26 cellular contexts compared by ENCODE assay signal in genomic region chr14:104472536-104473243, GRCh38.
A peak's percentile ranks its signal among the peaks of the same experiment; 100 is the strongest.
DNase-seq lines count a peak whose midpoint lies in the region; ATAC-seq, FAIRE-seq and TF ChIP-seq lines count a peak whose summit lies in the region.
"Had no signal": no experiment of that assay in that cellular context is flagged by ENCODE, and none has a peak within 500 bp of the region (broad histone marks: within the 10 kb centered on the region; RNA-seq: fewer than 3 reads in every experiment).

No MANE protein-coding gene starts in this region.

- H3K27ac ChIP-seq in H1 (ENCODE audit: low read depth, low read length) (no peak overlapping the region), neuronal stem cell (replicated peaks; ENCODE audit: low read length) (no peak overlapping the region)
- H3K27ac ChIP-seq: BLaER1 had no signal

- no peaks in the 10 kb centered on the region for H3K36me3 Mint-ChIP-seq in activated CD8-positive, alpha-beta T cell treated with anti-CD3 and anti-CD28 coated beads for 36 hours (ENCODE audit: low read depth)
- H3K36me3 Mint-ChIP-seq: CD14-positive monocyte; CD4-positive, alpha-beta memory T cell; CD4-positive, CD25-positive, alpha-beta regulatory T cell; CD8-positive, alpha-beta memory T cell had no signal

- WGBS in H1 (ENCODE audit: extremely low coverage in 1 of 2, insufficient coverage in 1 of 2, insufficient read length in 1 of 2, insufficient replicate concordance in 2 of 2, low coverage in 1 of 2, low lambda C conversion rate in 2 of 2, missing lambda C conversion rate in 1 of 2), 2 experiments, result 91% methylated on average over 26 of the region's 29 CpGs; no CpG with 5 or more reads in 1 of the 2 experiments
- no CpG with 5 or more reads among the region's 29 CpGs for WGBS in neuronal stem cell (ENCODE audit: extremely low coverage in 2 of 2, insufficient read length in 2 of 2, insufficient replicate concordance in 1 of 2), 2 donors

- no peaks in the 10 kb centered on the region for H3K27me3 Mint-ChIP-seq in activated CD8-positive, alpha-beta T cell treated with anti-CD3 and anti-CD28 coated beads for 36 hours
- H3K27me3 Mint-ChIP-seq: CD4-positive, CD25-positive, alpha-beta regulatory T cell had no signal

- H3K9me3 ChIP-seq in H1 (ENCODE audit: insufficient read depth in 2 of 2, low read depth in 1 of 2, low read length in 1 of 2), result no peaks in the 10 kb centered on the region
- H3K9me3 ChIP-seq in neuronal stem cell (replicated peaks in 1 of 2; ENCODE audit: control insufficient read depth in 2 of 2, insufficient read depth in 1 of 2, low read depth in 1 of 2, low read length in 2 of 2), result peaks cover 0 to 6% of the 10 kb centered on the region in 2 donors
- H3K9me3 ChIP-seq: BE2C, BLaER1 had no signal

- CTCF ChIA-PET in H1 (lab: Charles Lee; ENCODE audit: partially characterized antibody), result interaction anchor here (0.6 to 4.1 kb wide), 24 partner anchors 9 to 359 kb away, joined by 3 to 20 read pairs (median 4); no protein-coding TSS in a partner anchor
- CTCF ChIA-PET in activated CD8-positive, alpha-beta T cell treated with anti-CD3 and anti-CD28 coated beads for 36 hours (lab: Charles Lee), result no interaction called here

- H3K18ac ChIP-seq in H1 (ENCODE audit: extremely low read depth, low read length) (no peak overlapping the region), neuronal stem cell (ENCODE audit: low read length) (peak overlapping the region; percentile 61)

- no peak overlapping the region for H2BK15ac ChIP-seq in H1 (ENCODE audit: low read length)
- peak overlapping the region; percentile 62 for H2BK15ac ChIP-seq in neuronal stem cell (ENCODE audit: low read length)

- no peaks in the 10 kb centered on the region for H3K36me3 ChIP-seq in H1 (ENCODE audit: control insufficient read depth in 2 of 4, insufficient read depth in 4 of 4, low read length in 3 of 4)
- H3K36me3 ChIP-seq in neuronal stem cell (replicated peaks in 1 of 2; ENCODE audit: control insufficient read depth in 2 of 2, insufficient read depth in 2 of 2, low read length in 2 of 2), result peaks cover 0 to 2% of the 10 kb centered on the region in 2 donors
- H3K36me3 ChIP-seq: BE2C, BLaER1 had no signal

- no peak for ATAC-seq in activated CD8-positive, alpha-beta T cell treated with anti-CD3 and anti-CD28 coated beads for 36 hours

- no peaks in the 10 kb centered on the region; a peak in 1 of 7 replicates for H3K27me3 ChIP-seq in H1 (replicated peaks in 1 of 4; ENCODE audit: control insufficient read depth in 3 of 4, extremely low read depth in 1 of 4, insufficient read depth in 3 of 4, low read length in 3 of 4)
- H3K27me3 ChIP-seq in neuronal stem cell (ENCODE audit: control insufficient read depth in 3 of 3, insufficient read depth in 3 of 3, low read depth in 1 of 3, low read length in 3 of 3), result peaks cover 0 to 25% (median 6%) of the 10 kb centered on the region in 3 experiments
- H3K27me3 ChIP-seq: BE2C, BLaER1 had no signal

- POLR2A ChIA-PET in H1 (lab: Charles Lee; ENCODE audit: partially characterized antibody), result no interaction called here
- POLR2A ChIA-PET in activated CD8-positive, alpha-beta T cell treated with anti-CD3 and anti-CD28 coated beads for 36 hours (lab: Charles Lee), result no interaction called here

- no peaks in the 10 kb centered on the region for H3K4me1 Mint-ChIP-seq in activated CD8-positive, alpha-beta T cell treated with anti-CD3 and anti-CD28 coated beads for 36 hours (ENCODE audit: low read depth)
- H3K4me1 Mint-ChIP-seq: CD14-positive monocyte; CD4-positive, alpha-beta memory T cell; CD8-positive, alpha-beta memory T cell had no signal

- no peak overlapping the region for H2AFZ ChIP-seq in H1 (ENCODE audit: low read length)
- H2AFZ ChIP-seq in neuronal stem cell (ENCODE audit: low read length), result no peak overlapping the region

- peaks cover 0 to 8% of the 10 kb centered on the region in 2 experiments for H4K20me1 ChIP-seq in H1 (replicated peaks in 1 of 2; ENCODE audit: control insufficient read depth in 1 of 2, insufficient read depth in 2 of 2, low read length in 2 of 2)
- H4K20me1 ChIP-seq: BLaER1 had no signal

- no peak for TF ChIP-seq POLR2A in H1 (IDR thresholded peaks at IDR 0.05; ENCODE audit: control extremely low read depth in 1 of 2, low read depth in 2 of 2, low read length in 2 of 2)

- H3K4me1 ChIP-seq in H1 (replicated peaks in 1 of 4; ENCODE audit: control insufficient read depth in 3 of 4, insufficient read depth in 4 of 4, low read length in 3 of 4), result no peaks in the 10 kb centered on the region; a peak in 2 of 7 replicates
- peaks cover 0 to 2% of the 10 kb centered on the region in 2 donors for H3K4me1 ChIP-seq in neuronal stem cell (ENCODE audit: control insufficient read depth in 2 of 2, insufficient read depth in 1 of 2, low read depth in 1 of 2, low read length in 2 of 2)

- intact Hi-C loops in posterior vena cava (cut with DNase I), result no loop called here
- intact Hi-C loops in activated CD8-positive, alpha-beta T cell treated with anti-CD3 and anti-CD28 coated beads for 36 hours (cut with micrococcal nuclease), result no loop called here

- DNase-seq in H1 (ENCODE audit: low read depth in 1 of 2, low spot score in 2 of 2), result no peak
- DNase-seq in neuronal stem cell (ENCODE audit: low spot score), result no peak
- DNase-seq in posterior vena cava (ENCODE audit: low spot score), result peak; percentile 76
- DNase-seq in GDM1 (lab: John Stamatoyannopoulos, UW), result no peak
- no peak for DNase-seq in activated CD8-positive, alpha-beta T cell treated with anti-CD3 and anti-CD28 coated beads for 36 hours
- DNase-seq in kidney glomerular epithelial cell (lab: John Stamatoyannopoulos, UW), result no peak
- DNase-seq: 8988T; ACHN; BE2C; C1 segment of cervical spinal cord; CD4-positive, alpha-beta memory T cell; CD4-positive, CD25-positive, alpha-beta regulatory T cell; CD8-positive, alpha-beta memory T cell; COR-L47; DMS 273 treated with DMSO at 0.1 percent for 48 hours; DMS153; DMS53; DMS79; DND-41; EL; GF-D8 had no signal

- H3K4ac ChIP-seq in H1 (replicated peaks; ENCODE audit: insufficient read length, low read depth, low read length) (no peak overlapping the region), neuronal stem cell (ENCODE audit: low read length) (no peak overlapping the region)

- H3K9ac ChIP-seq in H1 (replicated peaks in 1 of 4; ENCODE audit: extremely low read depth in 1 of 4, low read depth in 3 of 4, low read length in 3 of 4), result no peak overlapping the region
- peak overlapping the region; percentile 13 for H3K9ac ChIP-seq in neuronal stem cell (ENCODE audit: low read depth, low read length, poor library complexity)
- H3K9ac ChIP-seq: BLaER1 had no signal

- no peak for TF ChIP-seq EP300 in H1 (IDR thresholded peaks at IDR 0.05; ENCODE audit: borderline replicate concordance in 1 of 2, low read depth in 2 of 2, low read length in 2 of 2)

- no peaks in the 10 kb centered on the region for H3K9me3 Mint-ChIP-seq in activated CD8-positive, alpha-beta T cell treated with anti-CD3 and anti-CD28 coated beads for 36 hours
- H3K9me3 Mint-ChIP-seq: CD8-positive, alpha-beta memory T cell had no signal

- H2BK12ac ChIP-seq in H1 (ENCODE audit: low read depth, low read length) (no peak overlapping the region), neuronal stem cell (ENCODE audit: low read length) (no peak overlapping the region)

- H3K4me3 ChIP-seq in H1 (ENCODE audit: extremely low read depth in 1 of 4, insufficient read depth in 2 of 4, low read depth in 3 of 4, low read length in 4 of 4) (no peak overlapping the region), neuronal stem cell (ENCODE audit: low read length in 2 of 2) (peak overlapping the region in 1 of 2 donors; percentile 1)
- H3K4me3 ChIP-seq: BLaER1 had no signal

- FAIRE-seq in H1 (lab: Jason Lieb, UNC), result no peak
- FAIRE-seq: A204.1, GM12891, GM19239 had no signal

- H4K91ac ChIP-seq in H1 (replicated peaks; ENCODE audit: insufficient read length, low read length) (peak overlapping the region; percentile 40), neuronal stem cell (ENCODE audit: low read depth, low read length, poor library complexity) (no peak overlapping the region)

- H2BK120ac ChIP-seq in H1 (replicated peaks; ENCODE audit: low read depth, low read length), result no peak overlapping the region
- peak overlapping the region; percentile 2 for H2BK120ac ChIP-seq in neuronal stem cell (ENCODE audit: low read depth, low read length)

- no peak for TF ChIP-seq CTCF in H1 (IDR thresholded peaks at IDR 0.05; ENCODE audit: control extremely low read depth in 1 of 3, insufficient read depth in 1 of 3, low read depth in 1 of 3, low read length in 3 of 3)
- no peak for TF ChIP-seq CTCF in activated CD8-positive, alpha-beta T cell treated with anti-CD3 and anti-CD28 coated beads for 36 hours (IDR thresholded peaks at IDR 0.05)

- no peak overlapping the region for H2BK5ac ChIP-seq in H1 (ENCODE audit: low read depth, low read length)
- no peak overlapping the region for H2BK5ac ChIP-seq in neuronal stem cell (ENCODE audit: low read length)

- no peak overlapping the region for H3K23ac ChIP-seq in H1 (ENCODE audit: insufficient read length)
- no peak overlapping the region for H3K23ac ChIP-seq in neuronal stem cell (ENCODE audit: low read depth, low read length, poor library complexity)

- no peak overlapping the region for H2BK20ac ChIP-seq in H1 (ENCODE audit: low read length)

- H4K8ac ChIP-seq in H1 (ENCODE audit: extremely low read depth, insufficient read depth, low read length) (no peak overlapping the region), neuronal stem cell (ENCODE audit: low read depth, low read length) (no peak overlapping the region)

- H3K4me3 Mint-ChIP-seq in activated CD8-positive, alpha-beta T cell treated with anti-CD3 and anti-CD28 coated beads for 36 hours, result no peak overlapping the region
- H3K4me3 Mint-ChIP-seq: CD14-positive monocyte; CD4-positive, alpha-beta memory T cell; CD4-positive, CD25-positive, alpha-beta regulatory T cell; CD8-positive, alpha-beta memory T cell had no signal

- H3K23me2 ChIP-seq in H1 (ENCODE audit: low read depth, low read length), result peaks cover 9% of the 10 kb centered on the region; the same call in 1 of the 2 replicates

- no peak overlapping the region for H3K4me2 ChIP-seq in H1 (ENCODE audit: insufficient read depth in 1 of 2, low read depth in 2 of 2, low read length in 2 of 2)
- no peak overlapping the region for H3K4me2 ChIP-seq in neuronal stem cell (ENCODE audit: insufficient read depth, low read length, poor library complexity, severe bottlenecking)
- H3K4me2 ChIP-seq: BLaER1 had no signal

- H3K79me2 ChIP-seq in H1 (ENCODE audit: control insufficient read depth in 1 of 2, insufficient read depth in 2 of 2, low read length in 2 of 2), result no peaks in the 10 kb centered on the region

- no peak overlapping the region for H3K56ac ChIP-seq in H1 (replicated peaks; ENCODE audit: insufficient read length, low read depth, low read length)

- H2AK5ac ChIP-seq in H1 (ENCODE audit: low read depth, low read length) (no peak overlapping the region), neuronal stem cell (ENCODE audit: low read depth, low read length) (peak overlapping the region; percentile 87)

- no peak overlapping the region for H4K5ac ChIP-seq in H1 (ENCODE audit: insufficient read length, low read depth, low read length)

- H3K79me1 ChIP-seq in H1 (ENCODE audit: low read depth, low read length) (no peaks in the 10 kb centered on the region), neuronal stem cell (ENCODE audit: low read depth, low read length) (no peaks in the 10 kb centered on the region)

- H3K27ac Mint-ChIP-seq in activated CD8-positive, alpha-beta T cell treated with anti-CD3 and anti-CD28 coated beads for 36 hours, result no peak overlapping the region
- H3K27ac Mint-ChIP-seq: CD14-positive monocyte; CD4-positive, CD25-positive, alpha-beta regulatory T cell; CD8-positive, alpha-beta memory T cell had no signal

- H3K14ac ChIP-seq in H1 (ENCODE audit: insufficient read length) (no peak overlapping the region), neuronal stem cell (ENCODE audit: low read length) (peak overlapping the region; percentile 63)

- TF ChIP-seq RAD21 in H1 (IDR thresholded peaks at IDR 0.05 in 1 of 2, conservative IDR thresholded peaks at IDR 0.05 in 1 of 2; ENCODE audit: low read depth in 2 of 2, low read length in 2 of 2), result no peak
